12 cellular contexts compared by ENCODE assay signal in genomic region chr17:4607773-4608187, GRCh38. TPM values are rescaled to one million over a fixed set of nuclear protein-coding genes. Genes with fewer than 3 reads are reported as not detected.
A peak's percentile ranks its signal among the peaks of the same experiment; 100 is the strongest.
DNase-seq lines count a peak whose midpoint lies in the region; ATAC-seq, FAIRE-seq and TF ChIP-seq lines count a peak whose summit lies in the region.
"Had no signal": no experiment of that assay in that cellular context is flagged by ENCODE, and none has a peak within 500 bp of the region (broad histone marks: within the 10 kb centered on the region; RNA-seq: fewer than 3 reads in every experiment).

No MANE protein-coding gene starts in this region.

- no peaks in the 10 kb centered on the region for H3K9me3 ChIP-seq in BLaER1 treated with 17β-estradiol and CSF1 and Interleukin-3, amounts not matched to agents 10 nM and 100 nM (replicated peaks in 1 of 11)
- H3K9me3 ChIP-seq in osteoblast (ENCODE audit: low read depth, low read length), result no peaks in the 10 kb centered on the region

- FAIRE-seq in D721Med (lab: Jason Lieb, UNC), result no peak
- FAIRE-seq: islet of Langerhans had no signal

- H3K4me3 ChIP-seq in BLaER1 treated with 17β-estradiol and CSF1 and Interleukin-3, amounts not matched to agents 10 nM and 100 nM, result peak overlapping the region in 5 of 10 experiments; percentile 3 to 17 (median 5); a peak in 4 of 20 replicates
- peak overlapping the region; percentile 42 for H3K4me3 ChIP-seq in osteoblast (ENCODE audit: insufficient read depth, low read length)

- TF ChIP-seq CTCF in osteoblast (IDR thresholded peaks at IDR 0.05; ENCODE audit: extremely low read depth, low read depth, low read length) (no peak), D721Med (IDR thresholded peaks at IDR 0.05; ENCODE audit: insufficient read depth, missing control alignments) (no peak)

- H3K27ac Mint-ChIP-seq in stimulated activated memory B cell treated with anti-CD40 and anti-IgM and Interleukin-4, amounts not matched to agents 10 μg/mL and 1 μg/mL and 100 μg/mL, for 72 hours, result no peak overlapping the region
- H3K27ac Mint-ChIP-seq: stimulated activated naive CD8-positive, alpha-beta T cell treated with anti-CD3 and anti-CD28 coated beads, Interleukin-15, amount 100 ng/mL, for 72 hours had no signal

- H3K4me1 Mint-ChIP-seq in stimulated activated memory B cell treated with anti-CD40 and anti-IgM and Interleukin-4, amounts not matched to agents 10 μg/mL and 1 μg/mL and 100 μg/mL, for 72 hours, result peaks cover 7% of the 10 kb centered on the region
- H3K4me1 Mint-ChIP-seq: CD4-positive, CD25-positive, alpha-beta regulatory T cell had no signal

- H3K4me1 ChIP-seq in BLaER1 treated with 17β-estradiol and CSF1 and Interleukin-3, amounts not matched to agents 10 nM and 100 nM, result peaks cover 40 to 53% (median 50%) of the 10 kb centered on the region in 10 experiments
- H3K4me1 ChIP-seq in osteoblast (ENCODE audit: insufficient read depth, low read length), result peaks cover 8% of the 10 kb centered on the region

- in situ Hi-C loops in SK-MEL-5 (cut with HindIII; ENCODE audit: low pct_unique_long_range_greater_than_20kb, low sequenced_read_pairs), result no loop called here

- H3K9ac ChIP-seq in BLaER1 treated with 17β-estradiol and CSF1 and Interleukin-3, amounts not matched to agents 10 nM and 100 nM, result peak overlapping the region; percentile 49 to 76 (median 69)

- intact Hi-C loops in head of caudate nucleus (cut with DNase I), result no loop called here

- H4K20me1 ChIP-seq in BLaER1 treated with 17β-estradiol and CSF1 and Interleukin-3, amounts not matched to agents 10 nM and 100 nM, result no peaks in the 10 kb centered on the region
- H4K20me1 ChIP-seq in osteoblast (ENCODE audit: insufficient read depth, low read length), result no peaks in the 10 kb centered on the region

- peaks cover 54% of the 10 kb centered on the region for H3K27me3 Mint-ChIP-seq in stimulated activated memory B cell treated with anti-CD40 and anti-IgM and Interleukin-4, amounts not matched to agents 10 μg/mL and 1 μg/mL and 100 μg/mL, for 72 hours

- no peaks in the 10 kb centered on the region for H3K36me3 ChIP-seq in BLaER1 treated with 17β-estradiol and CSF1 and Interleukin-3, amounts not matched to agents 10 nM and 100 nM
- H3K36me3 ChIP-seq in osteoblast (ENCODE audit: insufficient read depth, low read length), result no peaks in the 10 kb centered on the region

- no peaks in the 10 kb centered on the region for H3K36me3 Mint-ChIP-seq in stimulated activated memory B cell treated with anti-CD40 and anti-IgM and Interleukin-4, amounts not matched to agents 10 μg/mL and 1 μg/mL and 100 μg/mL, for 72 hours
- H3K36me3 Mint-ChIP-seq: CD4-positive, CD25-positive, alpha-beta regulatory T cell had no signal

- H3K4me3 Mint-ChIP-seq in stimulated activated memory B cell treated with anti-CD40 and anti-IgM and Interleukin-4, amounts not matched to agents 10 μg/mL and 1 μg/mL and 100 μg/mL, for 72 hours, result no peak overlapping the region
- H3K4me3 Mint-ChIP-seq: CD4-positive, CD25-positive, alpha-beta regulatory T cell; stimulated activated naive CD8-positive, alpha-beta T cell treated with anti-CD3 and anti-CD28 coated beads, Interleukin-15, amount 100 ng/mL, for 72 hours had no signal

- H3K9me3 Mint-ChIP-seq in stimulated activated memory B cell treated with anti-CD40 and anti-IgM and Interleukin-4, amounts not matched to agents 10 μg/mL and 1 μg/mL and 100 μg/mL, for 72 hours, result no peaks in the 10 kb centered on the region
- H3K9me3 Mint-ChIP-seq: CD4-positive, CD25-positive, alpha-beta regulatory T cell; stimulated activated naive CD8-positive, alpha-beta T cell treated with anti-CD3 and anti-CD28 coated beads, Interleukin-15, amount 100 ng/mL, for 72 hours had no signal

- H3K4me2 ChIP-seq in BLaER1 treated with 17β-estradiol and CSF1 and Interleukin-3, amounts not matched to agents 10 nM and 100 nM, result peak overlapping the region; percentile 72 to 90 (median 83)
- H3K4me2 ChIP-seq in osteoblast (ENCODE audit: insufficient read depth, low read length), result peak overlapping the region; percentile 72

- H3K27ac ChIP-seq in BLaER1 treated with 17β-estradiol and CSF1 and Interleukin-3, amounts not matched to agents 10 nM and 100 nM, result peak overlapping the region; percentile 64 to 88 (median 80); a peak in 21 of 22 replicates
- no peak overlapping the region for H3K27ac ChIP-seq in osteoblast (ENCODE audit: low read depth, low read length)

- H2AFZ ChIP-seq in osteoblast (ENCODE audit: low read length), result peak overlapping the region; percentile 66

- peak; percentile 17 for DNase-seq in SK-MEL-5 (ENCODE audit: low read depth, low spot score)
- DNase-seq in head of caudate nucleus, result peak in 34 of 42 donors; percentile 18 to 71 (median 40)
- peak; percentile 92 for DNase-seq in osteoblast (ENCODE audit: insufficient read length, low spot score, missing footprints)
- DNase-seq in D721Med (ENCODE audit: insufficient read length, low spot score), result no peak
- no peak for DNase-seq in NCI-H1105 (lab: John Stamatoyannopoulos, UW)
- DNase-seq: CD4-positive, CD25-positive, alpha-beta regulatory T cell; NCI-H187 treated with DMSO at 0.1 percent for 48 hours; stimulated activated naive CD8-positive, alpha-beta T cell treated with anti-CD3 and anti-CD28 coated beads, Interleukin-15, amount 100 ng/mL, for 72 hours had no signal

- H3K79me2 ChIP-seq in osteoblast (ENCODE audit: insufficient read depth, low read length), result no peaks in the 10 kb centered on the region

- ATAC-seq in HG02678 (IDR thresholded peaks at IDR 0.05; ENCODE audit: unreplicated experiment), result no peak
- no peak for ATAC-seq in stimulated activated memory B cell treated with anti-CD40 and anti-IgM and Interleukin-4, amounts not matched to agents 10 μg/mL and 1 μg/mL and 100 μg/mL, for 72 hours
- ATAC-seq: stimulated activated naive CD8-positive, alpha-beta T cell treated with anti-CD3 and anti-CD28 coated beads, Interleukin-15, amount 100 ng/mL, for 72 hours had no signal

- no peaks in the 10 kb centered on the region for H3K27me3 ChIP-seq in BLaER1 treated with 17β-estradiol and CSF1 and Interleukin-3, amounts not matched to agents 10 nM and 100 nM
- H3K27me3 ChIP-seq in osteoblast (ENCODE audit: insufficient read depth, low read length), result peaks cover 20% of the 10 kb centered on the region

RNA-seq across cellular contexts. Expression of gene SMTNL2, which starts 23.5 kb away (rescaled TPM):
- 0.32 TPM in 1 of 2 replicates, not detected in the other for total RNA-seq in SK-MEL-5 (2014; rRNA removed; shearing (Covaris generic))
- 0.11 and 0.16 TPM in 2 replicates for polyA plus RNA-seq in SK-MEL-5 (2015; cell fraction: cytosol; rRNA removed)
- polyA plus RNA-seq in SK-MEL-5 (2015; cell fraction: nucleus; rRNA removed), result not detected in 2 replicates
- total RNA-seq in osteoblast, result not detected in 2 replicates
- total RNA-seq: CD4-positive, CD25-positive, alpha-beta regulatory T cell had no signal
- polyA plus RNA-seq: CD4-positive, CD25-positive, alpha-beta regulatory T cell had no signal

RNA-seq across cellular contexts. Expression of gene ALOX15, which starts 33.7 kb away (rescaled TPM):
- not detected in 2 replicates for total RNA-seq in SK-MEL-5 (2014; rRNA removed; shearing (Covaris generic))
- polyA plus RNA-seq in SK-MEL-5 (2015; cell fraction: cytosol; rRNA removed), result not detected in 2 replicates
- not detected in 2 replicates for polyA plus RNA-seq in SK-MEL-5 (2015; cell fraction: nucleus; rRNA removed)
- not detected in 2 replicates for total RNA-seq in osteoblast
- total RNA-seq: CD4-positive, CD25-positive, alpha-beta regulatory T cell had no signal
- polyA plus RNA-seq: CD4-positive, CD25-positive, alpha-beta regulatory T cell had no signal

RNA-seq across cellular contexts. Expression of gene GGT6, which starts 47.4 kb away (rescaled TPM):
- not detected in 2 replicates for total RNA-seq in SK-MEL-5 (2014; rRNA removed; shearing (Covaris generic))
- polyA plus RNA-seq in SK-MEL-5 (2015; cell fraction: cytosol; rRNA removed), result not detected in 2 replicates
- not detected in 2 replicates for polyA plus RNA-seq in SK-MEL-5 (2015; cell fraction: nucleus; rRNA removed)
- total RNA-seq in osteoblast, result not detected in 2 replicates
- total RNA-seq: CD4-positive, CD25-positive, alpha-beta regulatory T cell had no signal
- polyA plus RNA-seq: CD4-positive, CD25-positive, alpha-beta regulatory T cell had no signal

RNA-seq across cellular contexts. Expression of gene MYBBP1A, which starts 52.6 kb away (rescaled TPM):
- 65.1 and 80.3 TPM in 2 replicates for total RNA-seq in SK-MEL-5 (2014; rRNA removed; shearing (Covaris generic))
- polyA plus RNA-seq in SK-MEL-5 (2015; cell fraction: cytosol; rRNA removed), result 106 and 125 TPM in 2 replicates
- polyA plus RNA-seq in SK-MEL-5 (2015; cell fraction: nucleus; rRNA removed), result 385 and 386 TPM in 2 replicates
- 47.1 and 49.2 TPM in 2 replicates for total RNA-seq in osteoblast

Comparison
In these comparisons a context has a peak if more than half of its experiments do, and no peak if none do; other contexts are left out.
1. DNase-seq: peak in SK-MEL-5 (single experiment), head of caudate nucleus (34 of 42) and osteoblast (single experiment); none in D721Med (single experiment) and NCI-H1105 (single experiment).